Comparison of ENCODE assay signal across 24 cellular contexts in the genomic region with DNA sequence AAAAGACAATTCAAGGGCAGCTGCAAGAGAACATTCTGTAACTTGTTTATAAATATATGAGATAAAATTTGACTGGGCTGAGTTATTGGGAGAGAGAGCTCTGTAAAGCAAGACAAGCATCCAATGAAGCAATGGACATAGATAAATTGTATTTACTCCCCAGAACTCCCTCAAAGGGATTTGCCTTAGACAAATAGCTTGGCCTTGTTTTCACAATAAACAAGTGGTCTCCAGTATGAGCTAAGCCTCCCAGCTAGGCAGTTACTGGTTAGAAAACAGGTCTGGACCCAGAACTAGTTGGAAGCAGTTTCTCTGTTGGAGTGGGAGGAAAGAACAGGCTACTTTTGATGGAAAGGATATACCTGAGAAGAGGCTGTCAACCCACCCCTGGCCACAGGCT.
"Had no signal": no experiment of that assay in that cellular context is flagged by ENCODE, and none has a peak within 500 bp of the region (broad histone marks: within the 10 kb centered on the region; RNA-seq: fewer than 3 reads in every experiment).

No MANE protein-coding gene starts in this region.

- H3K27me3 ChIP-seq: colonic mucosa, foreskin keratinocyte, gastroesophageal sphincter, heart left ventricle, hepatocyte, left lung, pancreas, right lobe of liver, stomach, tibial artery, upper lobe of left lung had no signal

- H2AFZ ChIP-seq: hepatocyte had no signal

- H3K79me2 ChIP-seq: hepatocyte had no signal

- H3K4me3 ChIP-seq: colonic mucosa, gastroesophageal sphincter, heart left ventricle, hepatocyte, left lung, pancreas, right lobe of liver, stomach, tibial artery, upper lobe of left lung had no signal

- H3K4me1 ChIP-seq: colonic mucosa, foreskin keratinocyte, heart left ventricle, left lung, right lobe of liver, stomach, tibial artery, upper lobe of left lung had no signal

- H3K4me2 ChIP-seq: hepatocyte had no signal

- H3K27ac ChIP-seq: colonic mucosa, epithelial cell of prostate, foreskin keratinocyte, heart left ventricle, hepatocyte, left lung, pancreas, right lobe of liver, stomach, tibial artery, upper lobe of left lung had no signal

- H3K36me3 ChIP-seq: colonic mucosa, gastroesophageal sphincter, heart left ventricle, left lung, pancreas, right lobe of liver, stomach, tibial artery, upper lobe of left lung had no signal

- DNase-seq: colonic mucosa; effector CD8-positive, alpha-beta T cell; endodermal cell; foreskin keratinocyte; heart left ventricle; kidney; left lung; mesendoderm; naive thymus-derived CD8-positive, alpha-beta T cell; nephron progenitor cell; pancreas; right lobe of liver; small intestine; stimulated activated CD4-positive, alpha-beta T cell treated with anti-CD3 and anti-CD28 coated beads, Interleukin-15, amount 100 ng/mL, for 24 hours; stimulated activated CD4-positive, alpha-beta T cell treated with anti-CD3 and anti-CD28 coated beads, Interleukin-4, amount 100 ng/mL, for 1 hour; stimulated activated CD8-positive, alpha-beta memory T cell treated with anti-CD3 and anti-CD28 coated beads, Interleukin-4, amount 100 ng/mL, for 48 hours; stimulated activated naive CD4-positive, alpha-beta T cell; stomach; tibial artery; upper lobe of left lung had no signal

- H3K9me3 ChIP-seq: colonic mucosa, gastroesophageal sphincter, heart left ventricle, left lung, pancreas, right lobe of liver, stomach, tibial artery, upper lobe of left lung had no signal

- ATAC-seq: esophagus mucosa; foreskin keratinocyte; gastroesophageal sphincter; heart left ventricle; left lung; naive thymus-derived CD8-positive, alpha-beta T cell; pancreas; right lobe of liver had no signal
